In genomic region chr2:165434865-165435500, GRCh38 we compare ENCODE assay signal across 20 cellular contexts. TPM values are rescaled to one million over a fixed set of nuclear protein-coding genes. Genes with fewer than 3 reads are reported as not detected.
"Had no signal": no experiment of that assay in that cellular context is flagged by ENCODE, and none has a peak within 500 bp of the region (broad histone marks: within the 10 kb centered on the region; RNA-seq: fewer than 3 reads in every experiment).

No MANE protein-coding gene starts in this region.

- H3K27ac Mint-ChIP-seq: activated CD4-positive, alpha-beta T cell treated with anti-CD3 and anti-CD28 coated beads, Interleukin-2, amount 10 ng/mL, durations not matched to agents 24 days and 14 days; activated CD8-positive, alpha-beta T cell treated with anti-CD3 and anti-CD28 coated beads for 36 hours; activated naive CD4-positive, alpha-beta T cell treated with anti-CD3 and anti-CD28 coated beads for 36 hours; activated naive CD8-positive, alpha-beta T cell treated with anti-CD3 and anti-CD28 coated beads, Interleukin-2, amount 50 U/mL, for 24 hours; activated T-cell treated with anti-CD3 and anti-CD28 coated beads, Interleukin-2, amount 50 U/mL, for 24 hours; brain; T-helper 2 cell treated with Interferon-gamma antibody and Interleukin-4, amounts not matched to agents 5 μg/mL and 100 μg/mL, for 36 hours had no signal

- H3K4me3 Mint-ChIP-seq: activated CD4-positive, alpha-beta T cell treated with anti-CD3 and anti-CD28 coated beads, Interleukin-2, amount 10 ng/mL, durations not matched to agents 24 days and 14 days; activated CD8-positive, alpha-beta T cell treated with anti-CD3 and anti-CD28 coated beads for 36 hours; activated naive CD4-positive, alpha-beta T cell treated with anti-CD3 and anti-CD28 coated beads for 36 hours; activated naive CD8-positive, alpha-beta T cell treated with anti-CD3 and anti-CD28 coated beads, Interleukin-2, amount 50 U/mL, for 24 hours; activated T-cell treated with anti-CD3 and anti-CD28 coated beads, Interleukin-2, amount 50 U/mL, for 24 hours; brain; T-helper 2 cell treated with Interferon-gamma antibody and Interleukin-4, amounts not matched to agents 5 μg/mL and 100 μg/mL, for 36 hours had no signal

- H3K4me3 ChIP-seq: colonic mucosa, pancreas, tibial artery had no signal

- H3K27me3 Mint-ChIP-seq: activated CD4-positive, alpha-beta T cell treated with anti-CD3 and anti-CD28 coated beads, Interleukin-2, amount 10 ng/mL, durations not matched to agents 24 days and 14 days; activated CD8-positive, alpha-beta T cell treated with anti-CD3 and anti-CD28 coated beads for 36 hours; activated naive CD8-positive, alpha-beta T cell treated with anti-CD3 and anti-CD28 coated beads, Interleukin-2, amount 50 U/mL, for 24 hours; activated T-cell treated with anti-CD3 and anti-CD28 coated beads, Interleukin-2, amount 50 U/mL, for 24 hours had no signal

- H3K9me3 Mint-ChIP-seq: activated CD4-positive, alpha-beta T cell treated with anti-CD3 and anti-CD28 coated beads, Interleukin-2, amount 10 ng/mL, durations not matched to agents 24 days and 14 days; activated CD8-positive, alpha-beta T cell treated with anti-CD3 and anti-CD28 coated beads for 36 hours; activated naive CD4-positive, alpha-beta T cell treated with anti-CD3 and anti-CD28 coated beads for 36 hours; activated naive CD8-positive, alpha-beta T cell treated with anti-CD3 and anti-CD28 coated beads, Interleukin-2, amount 50 U/mL, for 24 hours; activated T-cell treated with anti-CD3 and anti-CD28 coated beads, Interleukin-2, amount 50 U/mL, for 24 hours; brain; T-helper 2 cell treated with Interferon-gamma antibody and Interleukin-4, amounts not matched to agents 5 μg/mL and 100 μg/mL, for 36 hours had no signal

- H3K27me3 ChIP-seq: colonic mucosa, pancreas, tibial artery had no signal

- H3K27ac ChIP-seq: colonic mucosa, pancreas, tibial artery had no signal

- H3K4me1 ChIP-seq: colonic mucosa, pancreas, tibial artery had no signal

- H3K36me3 ChIP-seq: colonic mucosa, pancreas, tibial artery had no signal

- H3K9me3 ChIP-seq: colonic mucosa, pancreas, tibial artery had no signal

- H3K4me1 Mint-ChIP-seq: activated CD4-positive, alpha-beta T cell treated with anti-CD3 and anti-CD28 coated beads, Interleukin-2, amount 10 ng/mL, durations not matched to agents 24 days and 14 days; activated naive CD8-positive, alpha-beta T cell treated with anti-CD3 and anti-CD28 coated beads, Interleukin-2, amount 50 U/mL, for 24 hours had no signal

- H3K36me3 Mint-ChIP-seq: brain had no signal

- DNase-seq: activated CD4-positive, alpha-beta T cell treated with anti-CD3 and anti-CD28 coated beads, Interleukin-2, amount 10 ng/mL, durations not matched to agents 24 days and 14 days; activated CD8-positive, alpha-beta T cell treated with anti-CD3 and anti-CD28 coated beads for 36 hours; activated naive CD4-positive, alpha-beta T cell treated with anti-CD3 and anti-CD28 coated beads for 36 hours; activated naive CD8-positive, alpha-beta T cell treated with anti-CD3 and anti-CD28 coated beads, Interleukin-2, amount 50 U/mL, for 24 hours; activated T-cell treated with anti-CD3 and anti-CD28 coated beads, Interleukin-2, amount 50 U/mL, for 24 hours; anterior cingulate cortex; caudate nucleus; colonic mucosa; erythroblast; foreskin melanocyte; glutamatergic neuron; hypothalamus; kidney; left ventricle myocardium superior; pancreas; stimulated activated CD8-positive, alpha-beta memory T cell treated with anti-CD3 and anti-CD28 coated beads, Interleukin-4, amount 100 ng/mL, for 48 hours; stimulated activated naive CD4-positive, alpha-beta T cell treated with Interleukin-2 at 50 U/mL for 16 hours; tibial artery had no signal

RNA-seq across cellular contexts. Expression of gene CSRNP3, which starts 34.5 kb away (rescaled TPM):
- total RNA-seq: activated CD4-positive, alpha-beta T cell treated with anti-CD3 and anti-CD28 coated beads, Interleukin-2, amount 10 ng/mL, durations not matched to agents 24 days and 14 days; activated CD8-positive, alpha-beta T cell treated with anti-CD3 and anti-CD28 coated beads for 36 hours; activated naive CD4-positive, alpha-beta T cell treated with anti-CD3 and anti-CD28 coated beads for 36 hours had no signal
